ENCODE assay signal across 18 cellular contexts in the genomic region with DNA sequence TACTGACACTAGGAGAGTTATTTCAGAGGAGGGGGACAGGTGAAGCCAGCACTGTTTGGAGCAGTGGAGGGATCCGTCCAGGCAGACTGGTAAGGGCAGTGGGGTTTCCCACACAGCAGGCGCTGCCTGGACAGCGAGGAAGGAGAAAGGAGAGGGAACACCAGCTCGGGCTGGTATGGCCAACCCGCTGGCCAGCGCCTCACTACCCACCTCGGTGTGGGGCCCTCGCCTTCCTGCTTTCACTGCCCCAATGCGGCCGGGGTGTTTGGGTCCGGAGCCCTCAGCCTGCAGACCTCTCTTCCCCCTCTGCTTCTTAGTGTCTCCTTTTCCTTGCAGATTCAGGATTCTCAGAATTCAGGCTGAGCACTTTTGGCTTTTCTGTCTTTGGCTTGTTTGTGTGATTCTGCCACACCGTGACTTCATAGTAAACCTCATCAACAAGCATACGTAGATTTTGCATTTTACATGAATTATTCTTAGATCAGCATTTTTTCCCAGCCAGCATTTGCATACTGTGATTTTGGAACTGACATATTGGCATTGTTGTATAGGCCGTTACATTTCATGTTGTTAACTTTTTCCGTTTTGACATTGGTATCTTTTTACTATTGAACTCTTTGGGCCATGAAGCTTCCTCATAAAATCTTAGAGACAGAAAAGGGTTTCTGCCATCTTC.
"Had no signal": no experiment of that assay in that cellular context is flagged by ENCODE, and none has a peak within 500 bp of the region (broad histone marks: within the 10 kb centered on the region; RNA-seq: fewer than 3 reads in every experiment).

No MANE protein-coding gene starts in this region.

- H3K4me1 ChIP-seq: gastrocnemius medialis, suprapubic skin, thyroid gland, uterus had no signal

- H3K4me3 ChIP-seq: esophagus muscularis mucosa, gastrocnemius medialis, heart right ventricle, sigmoid colon, skin epidermis, suprapubic skin, thyroid gland, uterus had no signal

- H3K4me3 Mint-ChIP-seq: effector memory CD8-positive, alpha-beta T cell; naive thymus-derived CD4-positive, alpha-beta T cell; nephron progenitor cell; type B pancreatic cell had no signal

- H3K9me3 Mint-ChIP-seq: naive thymus-derived CD4-positive, alpha-beta T cell; nephron progenitor cell; type B pancreatic cell had no signal

- DNase-seq: effector memory CD8-positive, alpha-beta T cell; gastrocnemius medialis; heart right ventricle; hypothalamus; kidney glomerular epithelial cell; naive thymus-derived CD4-positive, alpha-beta T cell; nephron progenitor cell; sigmoid colon; stimulated activated CD4-positive, alpha-beta T cell treated with anti-CD3 and anti-CD28 coated beads, Interleukin-12 subunit alpha, Interleukin-12 subunit beta, amount 100 ng/mL, for 4 hours; stimulated activated naive CD8-positive, alpha-beta T cell treated with anti-CD3 and anti-CD28 coated beads, Interleukin-15, Interleukin-2, amounts not matched to agents 100 U/mL and 50 U/mL, for 24 hours; thyroid gland; uterus had no signal

- H3K4me1 Mint-ChIP-seq: naive thymus-derived CD4-positive, alpha-beta T cell; nephron progenitor cell had no signal

- H3K36me3 Mint-ChIP-seq: naive thymus-derived CD4-positive, alpha-beta T cell; type B pancreatic cell had no signal

- ATAC-seq: effector memory CD8-positive, alpha-beta T cell; gastrocnemius medialis; heart right ventricle; naive thymus-derived CD4-positive, alpha-beta T cell; stimulated activated naive CD8-positive, alpha-beta T cell treated with anti-CD3 and anti-CD28 coated beads, Interleukin-15, Interleukin-2, amounts not matched to agents 100 U/mL and 50 U/mL, for 24 hours had no signal

- H3K27ac ChIP-seq: epithelial cell of prostate, esophagus muscularis mucosa, gastrocnemius medialis, heart right ventricle, neutrophil, sigmoid colon, skin epidermis, suprapubic skin, thyroid gland, uterus had no signal

- H3K36me3 ChIP-seq: esophagus muscularis mucosa, gastrocnemius medialis, heart right ventricle, neutrophil, sigmoid colon, suprapubic skin, thyroid gland, uterus had no signal

- H3K27ac Mint-ChIP-seq: effector memory CD8-positive, alpha-beta T cell; naive thymus-derived CD4-positive, alpha-beta T cell; nephron progenitor cell; type B pancreatic cell had no signal

- H3K9me3 ChIP-seq: esophagus muscularis mucosa, gastrocnemius medialis, heart right ventricle, neutrophil, sigmoid colon, suprapubic skin, thyroid gland, uterus had no signal

- H3K27me3 Mint-ChIP-seq: type B pancreatic cell had no signal

- H3K27me3 ChIP-seq: esophagus muscularis mucosa, gastrocnemius medialis, heart right ventricle, neutrophil, sigmoid colon, suprapubic skin, thyroid gland, uterus had no signal
